1 cellular context compared by ENCODE assay signal in the genomic region with DNA sequence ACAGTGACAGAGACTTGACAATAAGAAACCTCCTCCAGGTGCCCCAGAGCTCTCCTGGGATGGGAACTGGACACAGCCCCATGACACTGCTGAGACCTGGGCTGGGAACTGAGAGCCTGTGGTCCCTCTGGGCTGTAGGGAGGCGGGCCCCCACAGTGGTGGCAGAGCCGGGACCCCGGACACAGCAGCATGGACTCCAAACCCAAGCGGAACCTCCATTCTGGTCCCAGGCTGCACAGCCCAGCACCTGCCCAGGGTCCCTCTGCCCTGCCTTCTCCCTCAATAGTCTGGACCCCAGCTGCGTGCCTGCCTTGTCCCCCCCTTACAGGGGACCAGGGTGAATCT.
TF ChIP-seq lines count a peak whose summit lies in the region.

No MANE protein-coding gene starts in this region.

TF ChIP-seq in GM23338, 12 proteins besides CTCF, POLR2A, EP300 and RAD21:
- TF ChIP-seq EZH2phosphoT487 (IDR thresholded peaks at IDR 0.05; ENCODE audit: unreplicated experiment) (no peak), POLR2AphosphoS5 (IDR thresholded peaks at IDR 0.05; ENCODE audit: low read depth) (no peak), EZH2 (IDR thresholded peaks at IDR 0.05; ENCODE audit: low read depth, unreplicated experiment) (no peak), STAT1 (IDR thresholded peaks at IDR 0.05; ENCODE audit: unreplicated experiment) (no peak), CREB1 (CRISPR knock-in tag; IDR thresholded peaks at IDR 0.05; ENCODE audit: low read depth) (no peak)
TF ChIP-seq in GM23338: peak in this region for 0.
